In genomic region chr21:41899431-41900202, GRCh38 we compare ENCODE assay signal across 14 cellular contexts. TPM values are rescaled to one million over a fixed set of nuclear protein-coding genes. Genes with fewer than 3 reads are reported as not detected.
A peak's percentile ranks its signal among the peaks of the same experiment; 100 is the strongest.
DNase-seq lines count a peak whose midpoint lies in the region; ATAC-seq lines count a peak whose summit lies in the region.
"Had no signal": no experiment of that assay in that cellular context is flagged by ENCODE, and none has a peak within 500 bp of the region (broad histone marks: within the 10 kb centered on the region; RNA-seq: fewer than 3 reads in every experiment).

No MANE protein-coding gene starts in this region.

- H3K9me3 Mint-ChIP-seq in CD4-positive, CD25-positive, alpha-beta regulatory T cell: no peaks in the 10 kb centered on the region
- H3K9me3 Mint-ChIP-seq in T-cell: no peaks in the 10 kb centered on the region

- H3K36me3 Mint-ChIP-seq in CD4-positive, CD25-positive, alpha-beta regulatory T cell: peaks cover 35% of the 10 kb centered on the region
- H3K36me3 Mint-ChIP-seq in T-cell: peaks cover 36% of the 10 kb centered on the region

- H3K9me3 ChIP-seq in CD4-positive, CD25-positive, alpha-beta regulatory T cell (ENCODE audit: control insufficient read depth in 2 of 2, low read length in 2 of 2): no peaks in the 10 kb centered on the region
- H3K9me3 ChIP-seq in Karpas-422 (ENCODE audit: low read length): no peaks in the 10 kb centered on the region
- H3K9me3 ChIP-seq: thyroid gland had no signal

- H3K4me1 ChIP-seq in CD4-positive, CD25-positive, alpha-beta regulatory T cell (ENCODE audit: control insufficient read depth, insufficient read depth, low read length, poor library complexity, severe bottlenecking): peaks cover 18% of the 10 kb centered on the region
- H3K4me1 ChIP-seq in Karpas-422 (ENCODE audit: low read length): peaks cover 7% of the 10 kb centered on the region

- H3K4me3 Mint-ChIP-seq in CD4-positive, CD25-positive, alpha-beta regulatory T cell: peak overlapping the region in 3 of 4 donors; percentile 62 to 89 (median 70)
- peak overlapping the region in 2 of 3 donors; percentile 17 to 57 for H3K4me3 Mint-ChIP-seq in T-cell

- DNase-seq in CD4-positive, CD25-positive, alpha-beta regulatory T cell: peak in 2 of 3 donors; percentile 41 to 80
- DNase-seq in T-cell (peak in 16 of 34 experiments; percentile 3 to 46 (median 15)), AG08396 (ENCODE audit: low spot score) (no peak), Karpas-422 (no peak)
- peak; percentile 24 for DNase-seq in activated gamma-delta T cell treated with anti-CD3 and anti-CD28 coated beads, Interleukin-2, amount 50 U/mL, for 16 hours (ENCODE audit: low read depth)
- DNase-seq in stimulated activated CD4-positive, alpha-beta T cell treated with anti-CD3 and anti-CD28 coated beads, Interleukin-15, amount 100 ng/mL, for 48 hours (ENCODE audit: low read depth in 2 of 2): peak; percentile 52 to 62
- DNase-seq: cortex of kidney, GOT3, kidney glomerular epithelial cell, thyroid gland had no signal

- no peaks in the 10 kb centered on the region for H4K20me1 ChIP-seq in Karpas-422 (ENCODE audit: insufficient read depth, low read depth, low read length)

- H3K9me2 ChIP-seq in Karpas-422 (replicated peaks; ENCODE audit: insufficient read depth, low read length): no peaks in the 10 kb centered on the region

- CTCF ChIA-PET in T-cell (lab: Charles Lee): no interaction called here

- H3K27me3 Mint-ChIP-seq in CD4-positive, CD25-positive, alpha-beta regulatory T cell: no peaks in the 10 kb centered on the region
- H3K27me3 Mint-ChIP-seq in T-cell: no peaks in the 10 kb centered on the region

- ATAC-seq in CD4-positive, CD25-positive, alpha-beta regulatory T cell (ENCODE audit: low read depth in 2 of 2): peak; percentile 60 to 61
- ATAC-seq in T-cell (replicated peaks in 1 of 4) (peak; percentile 37 to 58 (median 46)), GM21528 (IDR thresholded peaks at IDR 0.05; ENCODE audit: low FRiP score, unreplicated experiment) (no peak), HG02610 (IDR thresholded peaks at IDR 0.05; ENCODE audit: unreplicated experiment) (no peak)

- peak overlapping the region; percentile 62 to 88 (median 82) for H3K27ac Mint-ChIP-seq in CD4-positive, CD25-positive, alpha-beta regulatory T cell
- peak overlapping the region; percentile 58 to 79 for H3K27ac Mint-ChIP-seq in T-cell

- no peak overlapping the region for H3K4me2 ChIP-seq in Karpas-422 (ENCODE audit: low read depth, low read length, poor library complexity, severe bottlenecking)
- H3K4me2 ChIP-seq: KMS-11, smooth muscle cell had no signal

- H3K27ac ChIP-seq in CD4-positive, CD25-positive, alpha-beta regulatory T cell (ENCODE audit: insufficient read depth, low read length, poor library complexity, severe bottlenecking): no peak overlapping the region
- H3K27ac ChIP-seq in Karpas-422 (ENCODE audit: low read length): no peak overlapping the region
- H3K27ac ChIP-seq: KMS-11, thyroid gland had no signal

- POLR2A ChIA-PET in T-cell (lab: Charles Lee): no interaction called here

- H3K79me2 ChIP-seq in Karpas-422 (ENCODE audit: low read length): no peaks in the 10 kb centered on the region

- peak overlapping the region; percentile 44 for H3K4me3 ChIP-seq in CD4-positive, CD25-positive, alpha-beta regulatory T cell (ENCODE audit: low read depth, low read length)
- H3K4me3 ChIP-seq in Karpas-422 (ENCODE audit: low read length): no peak overlapping the region
- H3K4me3 ChIP-seq: smooth muscle cell, thyroid gland had no signal

- peaks cover 0 to 44% (median 29%) of the 10 kb centered on the region in 4 donors for H3K4me1 Mint-ChIP-seq in CD4-positive, CD25-positive, alpha-beta regulatory T cell
- H3K4me1 Mint-ChIP-seq in T-cell: peaks cover 21 to 39% (median 38%) of the 10 kb centered on the region in 3 donors

- H3K27me3 ChIP-seq in CD4-positive, CD25-positive, alpha-beta regulatory T cell (ENCODE audit: control insufficient read depth, insufficient read depth, low read length): no peaks in the 10 kb centered on the region
- no peaks in the 10 kb centered on the region for H3K27me3 ChIP-seq in Karpas-422 (ENCODE audit: low read length)
- H3K27me3 ChIP-seq: thyroid gland had no signal

- no peak overlapping the region for H2AFZ ChIP-seq in Karpas-422 (ENCODE audit: low read length)

- H3K9ac ChIP-seq in Karpas-422 (ENCODE audit: low read length): no peak overlapping the region
- H3K9ac ChIP-seq: KMS-11 had no signal

- peaks cover 1% of the 10 kb centered on the region for H3K36me3 ChIP-seq in CD4-positive, CD25-positive, alpha-beta regulatory T cell (ENCODE audit: control insufficient read depth, insufficient read depth, low read length)
- H3K36me3 ChIP-seq in Karpas-422 (ENCODE audit: insufficient read depth, low read length): no peaks in the 10 kb centered on the region

RNA-seq across cellular contexts. Expression of gene PRDM15, which starts 20.5 kb away (rescaled TPM):
- total RNA-seq in CD4-positive, CD25-positive, alpha-beta regulatory T cell: 13.2 TPM
- 1 to 10 TPM in 3 of 4 donors, under 1 TPM in 1; 0.75 to 2.7 (median 1.4) TPM for polyA plus RNA-seq in CD4-positive, CD25-positive, alpha-beta regulatory T cell
- 10 to 100 TPM; 17.8 to 22.0 (median 20.7) TPM for total RNA-seq in T-cell
- total RNA-seq in Karpas-422 (2014; rRNA removed; shearing (Covaris generic); ENCODE audit: low replicate concordance): 3.0 and 14.6 TPM in 2 replicates

RNA-seq across cellular contexts. Expression of gene C2CD2, which starts 54.2 kb away (rescaled TPM):
- 15.3 TPM for total RNA-seq in CD4-positive, CD25-positive, alpha-beta regulatory T cell
- 1 to 10 TPM; 1.7 to 2.9 (median 2.0) TPM for polyA plus RNA-seq in CD4-positive, CD25-positive, alpha-beta regulatory T cell
- 10 to 100 TPM in 1 of 5 donors, 1 to 10 TPM in 4; 7.7 to 15.0 (median 9.5) TPM for total RNA-seq in T-cell
- 0.07 TPM in 1 of 2 replicates, not detected in the other for total RNA-seq in Karpas-422 (2014; rRNA removed; shearing (Covaris generic); ENCODE audit: low replicate concordance)

Comparison
In these comparisons a context has a peak if more than half of its experiments do, and no peak if none do; other contexts are left out.
1. ATAC-seq: peak in CD4-positive, CD25-positive, alpha-beta regulatory T cell (2 of 2) and T-cell (4 of 4); none in GM21528 (single experiment) and HG02610 (single experiment).
2. DNase-seq: peak in CD4-positive, CD25-positive, alpha-beta regulatory T cell (2 of 3), activated gamma-delta T cell treated with anti-CD3 and anti-CD28 coated beads, Interleukin-2, amount 50 U/mL, for 16 hours (single experiment) and stimulated activated CD4-positive, alpha-beta T cell treated with anti-CD3 and anti-CD28 coated beads, Interleukin-15, amount 100 ng/mL, for 48 hours (2 of 2); none in AG08396 (single experiment) and Karpas-422 (single experiment).